Comparison of ENCODE assay signal across 11 cellular contexts in the genomic region with DNA sequence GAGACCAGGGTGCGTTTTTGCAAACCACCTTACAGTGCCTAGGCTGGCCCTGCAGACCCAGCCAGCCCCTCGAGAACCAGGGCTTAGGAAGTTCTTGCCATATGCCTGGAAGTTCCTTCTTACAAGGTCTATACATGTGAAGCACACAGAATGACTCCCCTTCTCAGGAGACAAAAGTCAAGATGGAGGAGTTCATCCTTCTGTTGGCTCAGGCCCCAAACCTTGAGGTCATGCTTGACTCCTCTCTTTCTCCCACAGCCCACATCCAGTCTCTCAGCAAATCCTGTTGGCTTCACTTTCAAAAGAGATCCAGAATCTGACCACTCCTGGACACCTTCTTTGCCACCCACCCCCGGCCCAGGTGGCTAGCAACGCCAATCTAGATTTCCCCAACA. TPM values are rescaled to one million over a fixed set of nuclear protein-coding genes. Genes with fewer than 3 reads are reported as not detected.
DNase-seq lines count a peak whose midpoint lies in the region; TF ChIP-seq lines count a peak whose summit lies in the region.
"Had no signal": no experiment of that assay in that cellular context is flagged by ENCODE, and none has a peak within 500 bp of the region (broad histone marks: within the 10 kb centered on the region; RNA-seq: fewer than 3 reads in every experiment).

No MANE protein-coding gene starts in this region.

- peaks cover 2% of the 10 kb centered on the region in 2 donors for H3K27me3 Mint-ChIP-seq in CD4-positive, alpha-beta memory T cell

- no peak overlapping the region for H4K12ac ChIP-seq in trophoblast cell (ENCODE audit: low read depth, low read length)

- no peak overlapping the region for H3K14ac ChIP-seq in trophoblast cell (ENCODE audit: low read length)

- H3K79me2 ChIP-seq in OCI-LY1 (ENCODE audit: insufficient read depth, low read length) (no peaks in the 10 kb centered on the region), trophoblast cell (ENCODE audit: control insufficient read depth, insufficient read depth, low read length, poor library complexity) (no peaks in the 10 kb centered on the region)

- peaks cover 21% of the 10 kb centered on the region for H3K79me1 ChIP-seq in trophoblast cell (ENCODE audit: low read length)

- peaks cover 0 to 9% (median 3%) of the 10 kb centered on the region in 8 donors for H3K9me3 Mint-ChIP-seq in CD4-positive, alpha-beta memory T cell

- H3K4me1 Mint-ChIP-seq in CD4-positive, alpha-beta memory T cell: peaks cover 13 to 38% (median 23%) of the 10 kb centered on the region in 4 donors

- H3K36me3 ChIP-seq in CD4-positive, alpha-beta memory T cell (ENCODE audit: insufficient read depth, low read length): no peaks in the 10 kb centered on the region
- H3K36me3 ChIP-seq in OCI-LY1 (ENCODE audit: insufficient read depth, low read length) (no peaks in the 10 kb centered on the region), esophagus (ENCODE audit: control insufficient read depth in 2 of 2, insufficient read depth in 2 of 2, low read length in 1 of 2) (no peaks in the 10 kb centered on the region), trophoblast cell (ENCODE audit: control insufficient read depth in 1 of 2, insufficient read depth in 2 of 2, low read length in 2 of 2) (no peaks in the 10 kb centered on the region)

- POLR2A ChIA-PET in CD4-positive, alpha-beta memory T cell (lab: Charles Lee; ENCODE audit: partially characterized antibody): interaction anchor here (1.8 kb wide), 1 partner anchor 8 kb away, joined by 9 read pairs; no protein-coding TSS in a partner anchor

- H3K27ac Mint-ChIP-seq in CD4-positive, alpha-beta memory T cell: peak overlapping the region; percentile 6 to 94 (median 71)

- no peaks in the 10 kb centered on the region for H3K36me3 Mint-ChIP-seq in CD4-positive, alpha-beta memory T cell

- no peak overlapping the region for H3K18ac ChIP-seq in trophoblast cell (ENCODE audit: low read length)

- H3K23ac ChIP-seq in trophoblast cell (ENCODE audit: low read length): no peak overlapping the region

- no peak overlapping the region for H2BK5ac ChIP-seq in trophoblast cell (ENCODE audit: low read depth, low read length, poor library complexity)

- H3K9ac ChIP-seq in OCI-LY1 (ENCODE audit: low read length) (peak overlapping the region; percentile 62; the same call in 1 of the 2 replicates), trophoblast cell (ENCODE audit: low read length) (no peak overlapping the region)

- no peaks in the 10 kb centered on the region for H3K9me3 ChIP-seq in CD4-positive, alpha-beta memory T cell (ENCODE audit: control insufficient read depth in 1 of 2, low read length in 2 of 2)
- H3K9me3 ChIP-seq in OCI-LY1 (ENCODE audit: low read length) (no peaks in the 10 kb centered on the region), esophagus (ENCODE audit: control insufficient read depth in 2 of 2, insufficient read depth in 1 of 2, low read depth in 1 of 2, low read length in 1 of 2) (no peaks in the 10 kb centered on the region), trophoblast cell (ENCODE audit: insufficient read depth, low read depth, low read length) (peaks cover 7% of the 10 kb centered on the region)

- H3K27me3 ChIP-seq in CD4-positive, alpha-beta memory T cell (ENCODE audit: insufficient read depth, low read length): no peaks in the 10 kb centered on the region
- no peaks in the 10 kb centered on the region for H3K27me3 ChIP-seq in OCI-LY1 (ENCODE audit: insufficient read depth, low read length)
- no peaks in the 10 kb centered on the region for H3K27me3 ChIP-seq in esophagus (ENCODE audit: control insufficient read depth in 1 of 2, insufficient read depth in 2 of 2, low read length in 2 of 2)
- H3K27me3 ChIP-seq in trophoblast cell (ENCODE audit: insufficient read depth, low read length): no peaks in the 10 kb centered on the region

- intact Hi-C loops in CD4-positive, alpha-beta memory T cell (cut with micrococcal nuclease): no loop called here

- H2AFZ ChIP-seq in OCI-LY1 (ENCODE audit: low read length) (peak overlapping the region; percentile 9; the same call in 1 of the 2 replicates), trophoblast cell (ENCODE audit: insufficient read depth, low read length, poor library complexity) (no peak overlapping the region)

- CTCF ChIA-PET in CD4-positive, alpha-beta memory T cell (lab: Charles Lee; ENCODE audit: partially characterized antibody): no interaction called here

- no peaks in the 10 kb centered on the region for H3K9me2 ChIP-seq in OCI-LY1 (ENCODE audit: low read depth, low read length)

- H3K4me3 Mint-ChIP-seq in CD4-positive, alpha-beta memory T cell: peak overlapping the region in 3 of 8 donors; percentile 32 to 44 (median 43)

- H3K4me1 ChIP-seq in CD4-positive, alpha-beta memory T cell (ENCODE audit: insufficient read depth, low read length): peaks cover 28% of the 10 kb centered on the region
- H3K4me1 ChIP-seq in OCI-LY1 (ENCODE audit: insufficient read depth, low read length, severe bottlenecking): peaks cover 36% of the 10 kb centered on the region
- H3K4me1 ChIP-seq in esophagus (ENCODE audit: control insufficient read depth in 2 of 2, insufficient read depth in 2 of 2, low read length in 1 of 2): peaks cover 9 to 25% of the 10 kb centered on the region in 2 donors
- peaks cover 40 to 44% of the 10 kb centered on the region in 2 experiments for H3K4me1 ChIP-seq in trophoblast cell (ENCODE audit: control insufficient read depth in 1 of 2, insufficient read depth in 2 of 2, low read length in 2 of 2)

- no peak overlapping the region for H3K4ac ChIP-seq in trophoblast cell (ENCODE audit: low read depth, low read length)

- no peaks in the 10 kb centered on the region for H4K20me1 ChIP-seq in OCI-LY1 (ENCODE audit: insufficient read depth, low read length)

- peak overlapping the region; percentile 10 for H3K27ac ChIP-seq in CD4-positive, alpha-beta memory T cell (ENCODE audit: low read depth, low read length)
- H3K27ac ChIP-seq in OCI-LY1 (ENCODE audit: low read depth, low read length, poor library complexity, severe bottlenecking) (peak overlapping the region; percentile 91), esophagus (ENCODE audit: low read depth in 2 of 2, low read length in 1 of 2) (peak overlapping the region; percentile 50 to 74), trophoblast cell (ENCODE audit: low read depth, low read length) (peak overlapping the region; percentile 58)

- H3K4me3 ChIP-seq in CD4-positive, alpha-beta memory T cell (ENCODE audit: low read length in 2 of 2): no peak overlapping the region
- no peak overlapping the region for H3K4me3 ChIP-seq in OCI-LY1 (ENCODE audit: low read depth, low read length, poor library complexity, severe bottlenecking)
- H3K4me3 ChIP-seq in esophagus (ENCODE audit: low read depth in 1 of 2, low read length in 2 of 2): no peak overlapping the region
- no peak overlapping the region for H3K4me3 ChIP-seq in trophoblast cell (ENCODE audit: low read depth, low read length)

- H4K8ac ChIP-seq in trophoblast cell (ENCODE audit: low read depth, low read length): no peak overlapping the region

- H2BK120ac ChIP-seq in trophoblast cell (ENCODE audit: insufficient read depth, low read length, poor library complexity): peak overlapping the region; percentile 61

- peak overlapping the region; percentile 4 for H2BK12ac ChIP-seq in trophoblast cell (ENCODE audit: low read length)

- H2AK5ac ChIP-seq in trophoblast cell (ENCODE audit: low read length): no peak overlapping the region

- 57 to 59% methylated on average over 4 of the region's 4 CpGs for WGBS in esophagus, 2 donors
- WGBS in trophoblast cell (ENCODE audit: extremely low coverage, insufficient coverage, insufficient read length): no CpG with 5 or more reads among the region's 4 CpGs

- no peak for TF ChIP-seq CTCF in OCI-LY1 (IDR thresholded peaks at IDR 0.05; ENCODE audit: low read length)

- no peak for DNase-seq in CD4-positive, alpha-beta memory T cell
- DNase-seq in trophoblast cell (no peak), NCI-H1105 treated with DMSO at 0.1 percent for 48 hours (lab: John Stamatoyannopoulos, UW) (no peak), NCI-H2029 treated with DMSO at 0.1 percent for 48 hours (lab: John Stamatoyannopoulos, UW) (no peak), DMS53 (lab: John Stamatoyannopoulos, UW) (no peak)
- no peak for DNase-seq in stimulated activated CD4-positive, alpha-beta T cell treated with anti-CD3 and anti-CD28 coated beads, Interleukin-4, amount 100 ng/mL, for 24 hours
- DNase-seq: NCI-H446 treated with DMSO at 0.1 percent for 48 hours; stimulated activated CD4-positive, alpha-beta T cell treated with anti-CD3 and anti-CD28 coated beads, Interleukin-4, amount 100 ng/mL, for 4 hours had no signal

- peak overlapping the region; percentile 65 for H3K4me2 ChIP-seq in OCI-LY1 (ENCODE audit: low read length)
- H3K4me2 ChIP-seq in trophoblast cell (ENCODE audit: low read length): no peak overlapping the region

- H4K91ac ChIP-seq in trophoblast cell (ENCODE audit: low read depth, low read length): peak overlapping the region; percentile 78

- H3F3A ChIP-seq in OCI-LY1 (ENCODE audit: insufficient read depth, low read length): no peaks in the 10 kb centered on the region

RNA-seq across cellular contexts. Expression of a gene that starts 1.7 kb away (rescaled TPM):
- total RNA-seq in CD4-positive, alpha-beta memory T cell: under 1 TPM in 1 of 2 experiments, not detected in 1; 0.12 TPM
- under 1 TPM in 1 of 2 donors, not detected in 1; 0.18 TPM for polyA plus RNA-seq in CD4-positive, alpha-beta memory T cell
- polyA plus RNA-seq in esophagus: 1 to 10 TPM; 1.4 to 3.3 TPM
- 22.3 and 23.5 TPM in 2 replicates for polyA plus RNA-seq in trophoblast cell (2013)
- total RNA-seq: activated T-helper 2 cell treated with anti-CD3 and anti-CD28 coated beads, Interferon-gamma antibody, Interleukin-2, Interleukin-4, amounts not matched to agents 10 μg/mL and 5 μg/mL and 100 μg/mL, durations not matched to agents 14 hours and 24 hours and 36 hours had no signal

RNA-seq across cellular contexts. Expression of a gene that starts 17.7 kb away (rescaled TPM):
- total RNA-seq in CD4-positive, alpha-beta memory T cell: 10 to 100 TPM in 1 of 2 experiments, 1 to 10 TPM in 1; 5.8 to 10.1 TPM
- 1 to 10 TPM; 2.1 to 4.9 TPM for polyA plus RNA-seq in CD4-positive, alpha-beta memory T cell
- 10 to 100 TPM; 18.1 to 27.3 TPM for polyA plus RNA-seq in esophagus
- polyA plus RNA-seq in trophoblast cell (2013): 3.6 and 3.7 TPM in 2 replicates

RNA-seq across cellular contexts. Expression of a gene that starts 26.3 kb away (rescaled TPM):
- total RNA-seq in CD4-positive, alpha-beta memory T cell: 10 to 100 TPM; 49.8 to 50.8 TPM
- 10 to 100 TPM; 70.3 to 78.7 TPM for polyA plus RNA-seq in CD4-positive, alpha-beta memory T cell
- polyA plus RNA-seq in esophagus: 10 to 100 TPM; 44.1 to 49.9 TPM
- polyA plus RNA-seq in trophoblast cell (2013): 39.3 and 39.5 TPM in 2 replicates

RNA-seq across cellular contexts. Expression of a gene that starts 26.9 kb away (rescaled TPM):
- total RNA-seq in CD4-positive, alpha-beta memory T cell: not detected
- not detected for polyA plus RNA-seq in CD4-positive, alpha-beta memory T cell
- polyA plus RNA-seq in esophagus: under 1 TPM; 0.01 to 0.04 TPM
- polyA plus RNA-seq in trophoblast cell (2013): 0.10 and 0.12 TPM in 2 replicates
- total RNA-seq: activated T-helper 2 cell treated with anti-CD3 and anti-CD28 coated beads, Interferon-gamma antibody, Interleukin-2, Interleukin-4, amounts not matched to agents 10 μg/mL and 5 μg/mL and 100 μg/mL, durations not matched to agents 14 hours and 24 hours and 36 hours had no signal

RNA-seq across cellular contexts. Expression of a gene that starts 28.9 kb away (rescaled TPM):
- total RNA-seq in CD4-positive, alpha-beta memory T cell: 1 to 10 TPM; 9.7 to 9.8 TPM
- polyA plus RNA-seq in CD4-positive, alpha-beta memory T cell: 10 to 100 TPM; 12.2 to 12.7 TPM
- polyA plus RNA-seq in esophagus: 1 to 10 TPM; 4.9 to 7.0 TPM
- 15.7 and 15.9 TPM in 2 replicates for polyA plus RNA-seq in trophoblast cell (2013)

Comparison
In these comparisons a context has a peak if more than half of its experiments do, and no peak if none do; other contexts are left out.
1. H3K27ac ChIP-seq: peak in every context shown above with its lines; median percentile 91 in OCI-LY1; 62 in esophagus; 58 in trophoblast cell; 10 in CD4-positive, alpha-beta memory T cell.